10 cellular contexts compared by ENCODE assay signal in genomic region chr2:26246818-26247217, GRCh38. TPM values are rescaled to one million over a fixed set of nuclear protein-coding genes. Genes with fewer than 3 reads are reported as not detected.
DNase-seq lines count a peak whose midpoint lies in the region; ATAC-seq lines count a peak whose summit lies in the region.
"Had no signal": no experiment of that assay in that cellular context is flagged by ENCODE, and none has a peak within 500 bp of the region (broad histone marks: within the 10 kb centered on the region; RNA-seq: fewer than 3 reads in every experiment).

No MANE protein-coding gene starts in this region.

- H3K27me3 Mint-ChIP-seq in immature natural killer cell (ENCODE audit: low read depth in 3 of 3), result peaks cover 5 to 14% (median 13%) of the 10 kb centered on the region in 3 donors

- peak overlapping the region in 7 of 11 experiments; percentile 91 to 98 (median 96); a peak in 6 of 22 replicates for H3K9ac ChIP-seq in BLaER1 treated with 17β-estradiol and CSF1 and Interleukin-3, amounts not matched to agents 10 nM and 100 nM

- no peaks in the 10 kb centered on the region for H3K9me3 ChIP-seq in BLaER1 treated with 17β-estradiol and CSF1 and Interleukin-3, amounts not matched to agents 10 nM and 100 nM (replicated peaks in 1 of 11)

- peaks cover 27 to 39% (median 35%) of the 10 kb centered on the region in 10 experiments for H3K4me1 ChIP-seq in BLaER1 treated with 17β-estradiol and CSF1 and Interleukin-3, amounts not matched to agents 10 nM and 100 nM

- no peaks in the 10 kb centered on the region for H3K36me3 Mint-ChIP-seq in immature natural killer cell

- H3K4me1 Mint-ChIP-seq in immature natural killer cell, result peaks cover 47 to 57% of the 10 kb centered on the region in 2 donors

- H3K27ac Mint-ChIP-seq in immature natural killer cell, result peak overlapping the region in 4 of 6 donors; percentile 35 to 94 (median 56)

- DNase-seq in Kasumi-1 (lab: John Stamatoyannopoulos, UW) (peak; percentile 20 to 33), immature natural killer cell (no peak), COR-L47 (lab: John Stamatoyannopoulos, UW) (no peak), NCI-H146 treated with DMSO at 0.1 percent for 48 hours (lab: John Stamatoyannopoulos, UW; ENCODE audit: unreplicated experiment) (no peak), NCI-H82 (lab: John Stamatoyannopoulos, UW) (no peak)
- DNase-seq in activated T-cell treated with anti-CD3 and anti-CD28 coated beads, Interleukin-2, amount 50 U/mL, for 48 hours, result peak; percentile 43
- DNase-seq: cerebellar nuclear complex, NCI-H1694 treated with DMSO at 0.1 percent for 48 hours had no signal

- no peaks in the 10 kb centered on the region for H3K27me3 ChIP-seq in BLaER1 treated with 17β-estradiol and CSF1 and Interleukin-3, amounts not matched to agents 10 nM and 100 nM

- H4K20me1 ChIP-seq in BLaER1 treated with 17β-estradiol and CSF1 and Interleukin-3, amounts not matched to agents 10 nM and 100 nM, result peaks cover 29 to 74% (median 57%) of the 10 kb centered on the region in 11 experiments; a peak in 20 of 22 replicates

- H3K36me3 ChIP-seq in BLaER1 treated with 17β-estradiol and CSF1 and Interleukin-3, amounts not matched to agents 10 nM and 100 nM, result peaks cover 0 to 20% (median 0%) of the 10 kb centered on the region in 11 experiments; a peak in 2 of 22 replicates

- peak overlapping the region in 4 of 10 experiments; percentile 79 to 97 (median 88); a peak in 4 of 20 replicates for H3K4me3 ChIP-seq in BLaER1 treated with 17β-estradiol and CSF1 and Interleukin-3, amounts not matched to agents 10 nM and 100 nM

- ATAC-seq in HG03135 (IDR thresholded peaks at IDR 0.05; ENCODE audit: unreplicated experiment), result no peak

- peak overlapping the region; percentile 77 to 94 (median 84) for H3K4me2 ChIP-seq in BLaER1 treated with 17β-estradiol and CSF1 and Interleukin-3, amounts not matched to agents 10 nM and 100 nM

- H3K9me3 Mint-ChIP-seq in immature natural killer cell, result no peaks in the 10 kb centered on the region

- no peak overlapping the region for H3K27ac ChIP-seq in BLaER1 treated with 17β-estradiol and CSF1 and Interleukin-3, amounts not matched to agents 10 nM and 100 nM

- H3K4me3 Mint-ChIP-seq in immature natural killer cell, result peak overlapping the region; percentile 48 to 99 (median 51)

RNA-seq across cellular contexts. Expression of gene HADHB, which starts 2.1 kb away (rescaled TPM):
- polyA plus RNA-seq in immature natural killer cell, result 10 to 100 TPM; 72.3 to 96.8 (median 74.9) TPM

RNA-seq across cellular contexts. Expression of gene HADHA, which starts 2.4 kb away (rescaled TPM):
- 100 to 1,000 TPM in 2 of 3 donors, 10 to 100 TPM in 1; 94.4 to 132 (median 118) TPM for polyA plus RNA-seq in immature natural killer cell

Comparison
In these comparisons a context has a peak if more than half of its experiments do, and no peak if none do; other contexts are left out.
1. DNase-seq: peak in Kasumi-1 (2 of 2) and activated T-cell treated with anti-CD3 and anti-CD28 coated beads, Interleukin-2, amount 50 U/mL, for 48 hours (2 of 2); none in immature natural killer cell (0 of 3), COR-L47 (single experiment), NCI-H146 treated with DMSO at 0.1 percent for 48 hours (single experiment) and NCI-H82 (single experiment).